17 cellular contexts compared by ENCODE assay signal in the genomic region with DNA sequence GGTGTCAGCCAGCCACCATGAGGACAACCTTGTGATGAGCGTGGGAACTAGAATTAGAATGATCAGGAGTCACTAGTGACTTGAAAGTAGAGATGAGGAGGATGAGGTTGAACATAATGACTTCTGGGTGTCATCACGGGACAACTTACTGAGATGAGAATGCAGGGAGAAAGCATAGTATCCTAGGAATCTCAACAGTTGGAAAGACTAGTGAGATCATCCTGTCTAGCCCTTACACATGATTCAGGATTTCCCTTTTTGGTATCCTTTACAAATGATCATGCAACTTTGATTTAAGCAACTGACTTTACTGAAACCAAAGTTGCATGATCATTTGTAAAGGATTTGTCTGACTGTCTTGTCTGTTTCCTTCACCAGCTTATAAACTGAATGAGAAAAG. TPM values are rescaled to one million over a fixed set of nuclear protein-coding genes. Genes with fewer than 3 reads are reported as not detected.
DNase-seq lines count a peak whose midpoint lies in the region; ATAC-seq and TF ChIP-seq lines count a peak whose summit lies in the region.
"Had no signal": no experiment of that assay in that cellular context is flagged by ENCODE, and none has a peak within 500 bp of the region (broad histone marks: within the 10 kb centered on the region; RNA-seq: fewer than 3 reads in every experiment).

No MANE protein-coding gene starts in this region.

- H3K9me2 ChIP-seq in GM23248 (ENCODE audit: insufficient read depth) = no peaks in the 10 kb centered on the region

- H2AFZ ChIP-seq in GM23248 = no peak overlapping the region

- in situ Hi-C loops in GM23248 (cut with MboI) = no loop called here
- in situ Hi-C loops in gastrocnemius medialis (cut with MboI; ENCODE audit: low sequenced_read_pairs in 4 of 4) = no loop called here

- H3K9ac ChIP-seq in GM23248 = peak overlapping the region; percentile 60
- no peak overlapping the region for H3K9ac ChIP-seq in adipocyte (ENCODE audit: low read length)

- H3K4me1 ChIP-seq in GM23248 (ENCODE audit: insufficient read depth) (peaks cover 34% of the 10 kb centered on the region), adipocyte (ENCODE audit: control insufficient read depth, insufficient read depth, low read length) (peaks cover 37% of the 10 kb centered on the region), gastrocnemius medialis (peaks cover 8% of the 10 kb centered on the region in 2 donors), left ventricle myocardium inferior (peaks cover 10% of the 10 kb centered on the region)
- H3K4me1 ChIP-seq: adrenal gland, upper lobe of right lung had no signal

- H3K27ac ChIP-seq in GM23248 (peak overlapping the region; percentile 91), gastrocnemius medialis (no peak overlapping the region), left ventricle myocardium inferior (replicated peaks) (no peak overlapping the region)
- H3K27ac ChIP-seq: adrenal gland, upper lobe of right lung had no signal

- peak overlapping the region; percentile 43 for H3K4me2 ChIP-seq in GM23248 (ENCODE audit: unreplicated experiment)

- CTCF ChIA-PET in AG04449 (lab: Yijun Ruan, JAX) = no interaction called here

- POLR2A ChIA-PET in AG04449 (lab: Yijun Ruan, JAX) = interaction anchor here (1.0 kb wide), 1 partner anchor 52 kb away, joined by 3 read pairs; a partner anchor contains a TSS

- no peaks in the 10 kb centered on the region for H3K9me3 ChIP-seq in GM23248 (ENCODE audit: low read depth)
- no peaks in the 10 kb centered on the region for H3K9me3 ChIP-seq in adipocyte (ENCODE audit: control insufficient read depth, low read length)
- H3K9me3 ChIP-seq in gastrocnemius medialis = no peaks in the 10 kb centered on the region
- H3K9me3 ChIP-seq in left ventricle myocardium inferior (replicated peaks) = no peaks in the 10 kb centered on the region
- H3K9me3 ChIP-seq: adrenal gland, upper lobe of right lung had no signal

- no peak for TF ChIP-seq POLR2A in gastrocnemius medialis (IDR thresholded peaks at IDR 0.05)

- peaks cover 20% of the 10 kb centered on the region for H3K79me2 ChIP-seq in GM23248 (ENCODE audit: insufficient read depth)

- no peak overlapping the region for H3K4me3 ChIP-seq in AG04449 (ENCODE audit: low read depth, low read length)
- H3K4me3 ChIP-seq in GM23248 = no peak overlapping the region
- H3K4me3 ChIP-seq in adipocyte (ENCODE audit: low read length) = no peak overlapping the region
- H3K4me3 ChIP-seq in gastrocnemius medialis = no peak overlapping the region
- H3K4me3 ChIP-seq in left ventricle myocardium inferior = no peak overlapping the region
- H3K4me3 ChIP-seq: adrenal gland, upper lobe of right lung had no signal

- TF ChIP-seq CTCF in AG04449 (IDR thresholded peaks at IDR 0.05; ENCODE audit: insufficient read depth, low read length, missing control alignments) (no peak), gastrocnemius medialis (IDR thresholded peaks at IDR 0.05 in 4 of 5, conservative IDR thresholded peaks at IDR 0.05 in 1 of 5) (no peak), left ventricle myocardium inferior (IDR thresholded peaks at IDR 0.05; ENCODE audit: borderline replicate concordance) (no peak)

- no peak for ATAC-seq in gastrocnemius medialis
- ATAC-seq: natural killer cell treated with Interleukin-12 subunit alpha and Interleukin-12 subunit beta and Interleukin-15 and Interleukin-18, amount 100 ng/mL, for 72 hours had no signal

- peaks cover 36% of the 10 kb centered on the region for H3F3A ChIP-seq in GM23248 (ENCODE audit: insufficient read depth)

- H3K36me3 ChIP-seq in GM23248 (ENCODE audit: low read depth) = no peaks in the 10 kb centered on the region
- H3K36me3 ChIP-seq in adipocyte (ENCODE audit: control insufficient read depth, insufficient read depth, low read length, severe bottlenecking) = no peaks in the 10 kb centered on the region
- no peaks in the 10 kb centered on the region for H3K36me3 ChIP-seq in gastrocnemius medialis
- H3K36me3 ChIP-seq in left ventricle myocardium inferior = no peaks in the 10 kb centered on the region
- H3K36me3 ChIP-seq: adrenal gland, upper lobe of right lung had no signal

- intact Hi-C loops in gastrocnemius medialis (cut with DNase I; ENCODE audit: low total_unique reads) = no loop called here
- intact Hi-C loops in left ventricle myocardium inferior (cut with micrococcal nuclease) = no loop called here

- H3K27me3 ChIP-seq in GM23248 (replicated peaks; ENCODE audit: insufficient read depth) = no peaks in the 10 kb centered on the region
- no peaks in the 10 kb centered on the region for H3K27me3 ChIP-seq in adipocyte (replicated peaks; ENCODE audit: control insufficient read depth, insufficient read depth, low read length)
- no peaks in the 10 kb centered on the region for H3K27me3 ChIP-seq in gastrocnemius medialis
- H3K27me3 ChIP-seq in left ventricle myocardium inferior (ENCODE audit: low read depth) = no peaks in the 10 kb centered on the region
- H3K27me3 ChIP-seq: adrenal gland, upper lobe of right lung had no signal

- H4K20me1 ChIP-seq in GM23248 (ENCODE audit: insufficient read depth) = no peaks in the 10 kb centered on the region

- WGBS in GM23248 (ENCODE audit: low coverage in 1 of 2, low lambda C conversion rate in 2 of 2, missing lambda C conversion rate in 2 of 2), 2 experiments = 29 to 33% methylated on average over 2 of the region's 2 CpGs

- DNase-seq in AG04449 (ENCODE audit: low read depth, low spot score) (peak; percentile 67), GM23248 (peak; percentile 91), adipocyte (ENCODE audit: low read depth) (peak; percentile 78), kidney glomerular epithelial cell (lab: John Stamatoyannopoulos, UW) (peak; percentile 19), middle frontal gyrus (ENCODE audit: extremely low spot score, low spot score) (no peak), gastrocnemius medialis (no peak), left ventricle myocardium inferior (no peak), NCI-H82 treated with DMSO at 0.1 percent for 48 hours (lab: John Stamatoyannopoulos, UW; ENCODE audit: unreplicated experiment) (no peak)
- DNase-seq: activated CD4-positive, CD25-positive, alpha-beta regulatory T cell; adrenal gland; CD4-positive, alpha-beta memory T cell; NCI-H187; NCI-H345; Right ventricle myocardium superior; stimulated activated naive CD4-positive, alpha-beta T cell treated with Interleukin-2 at 50 U/mL for 16 hours; upper lobe of right lung had no signal

RNA-seq across cellular contexts. Expression of a gene that starts 51.8 kb away (rescaled TPM):
- 1,114 and 1,257 TPM in 2 replicates for total RNA-seq in GM23248 (2014; rRNA removed; shearing (Covaris generic))
- polyA plus RNA-seq in GM23248 (2016; fragmentation: Nextera tagmentation; extraction: Ambion mirVana) = 863 and 907 TPM in 2 replicates
- total RNA-seq in gastrocnemius medialis = 10 to 100 TPM; 18.2 to 30.7 (median 23.6) TPM
- total RNA-seq in left ventricle myocardium inferior = 49.4 TPM

Comparison
In these comparisons a context has a peak if more than half of its experiments do, and no peak if none do; other contexts are left out.
1. DNase-seq: peak in AG04449 (single experiment), GM23248 (single experiment), adipocyte (single experiment) and kidney glomerular epithelial cell (single experiment); none in middle frontal gyrus (single experiment), gastrocnemius medialis (0 of 2), left ventricle myocardium inferior (single experiment) and NCI-H82 treated with DMSO at 0.1 percent for 48 hours (single experiment).
2. RNA of a gene that starts 51.8 kb away (total RNA-seq): 1,114 to 1,257 TPM in GM23248; 49.4 TPM in left ventricle myocardium inferior (single experiment) and 18.2 to 30.7 TPM in gastrocnemius medialis; every median in the first group is over 10 times any median in the second.